7 cellular contexts compared by ENCODE assay signal in genomic region chr15:64265199-64265598, GRCh38.
DNase-seq lines count a peak whose midpoint lies in the region; ATAC-seq lines count a peak whose summit lies in the region.
"Not testable (repeated sequence)": the region's sequence is repeated elsewhere in the genome, so short reads cannot be mapped to it uniquely, and the experiment has no call there.

No MANE protein-coding gene starts in this region.

- in situ Hi-C loops in GM23248 (cut with MboI), result not testable (repeated sequence)

- H3K9me2 ChIP-seq in GM23248 (ENCODE audit: insufficient read depth), result not testable (repeated sequence)

- not testable (repeated sequence) for H3K9me3 ChIP-seq in GM23248 (ENCODE audit: low read depth)

- H3K27ac ChIP-seq in GM23248, result not testable (repeated sequence)

- peaks cover 29% of the 10 kb centered on the region for H3K4me1 Mint-ChIP-seq in activated CD4-positive, alpha-beta T cell treated with anti-CD3 and anti-CD28 coated beads, Interleukin-2, amount 10 ng/mL, durations not matched to agents 24 days and 14 days
- peaks cover 40% of the 10 kb centered on the region for H3K4me1 Mint-ChIP-seq in activated T-helper 1 cell treated with anti-CD3 and anti-CD28 coated beads, Interleukin-12 subunit alpha, Interleukin-12 subunit beta, Interleukin-2, Interleukin-4 antibody, amounts not matched to agents 30 ng/mL and 10 ng/mL and 1 ng/mL, durations not matched to agents 14 hours and 24 hours and 36 hours (ENCODE audit: low read depth)
- H3K4me1 Mint-ChIP-seq in activated naive CD8-positive, alpha-beta T cell (ENCODE audit: low read depth), result peaks cover 52% of the 10 kb centered on the region
- peaks cover 35% of the 10 kb centered on the region for H3K4me1 Mint-ChIP-seq in central memory CD8-positive, alpha-beta T cell
- peaks cover 25 to 34% of the 10 kb centered on the region in 2 donors for H3K4me1 Mint-ChIP-seq in natural killer cell treated with Interleukin-12 subunit alpha and Interleukin-12 subunit beta and Interleukin-15 and Interleukin-18, amount 100 ng/mL, for 72 hours (ENCODE audit: low read depth in 2 of 2)
- H3K4me1 Mint-ChIP-seq in stimulated activated naive B cell treated with anti-CD40 and anti-IgM and Interleukin-4, amounts not matched to agents 10 μg/mL and 1 μg/mL and 100 μg/mL, for 72 hours, result peaks cover 16 to 30% of the 10 kb centered on the region in 2 donors

- H3F3A ChIP-seq in GM23248 (ENCODE audit: insufficient read depth), result not testable (repeated sequence)

- 40 to 73% methylated on average over 1 of the region's 1 CpG for WGBS in GM23248 (ENCODE audit: low coverage in 1 of 2, low lambda C conversion rate in 2 of 2, missing lambda C conversion rate in 2 of 2), 2 experiments

- H3K27me3 Mint-ChIP-seq in activated CD4-positive, alpha-beta T cell treated with anti-CD3 and anti-CD28 coated beads, Interleukin-2, amount 10 ng/mL, durations not matched to agents 24 days and 14 days; activated T-helper 1 cell treated with anti-CD3 and anti-CD28 coated beads, Interleukin-12 subunit alpha, Interleukin-12 subunit beta, Interleukin-2, Interleukin-4 antibody, amounts not matched to agents 30 ng/mL and 10 ng/mL and 1 ng/mL, durations not matched to agents 14 hours and 24 hours and 36 hours (ENCODE audit: insufficient read depth); activated naive CD8-positive, alpha-beta T cell; central memory CD8-positive, alpha-beta T cell; natural killer cell treated with Interleukin-12 subunit alpha and Interleukin-12 subunit beta and Interleukin-15 and Interleukin-18, amount 100 ng/mL, for 72 hours; stimulated activated naive B cell treated with anti-CD40 and anti-IgM and Interleukin-4, amounts not matched to agents 10 μg/mL and 1 μg/mL and 100 μg/mL, for 72 hours: not testable (repeated sequence)

- H2AFZ ChIP-seq in GM23248, result not testable (repeated sequence)

- peak overlapping the region; percentile 9 for H3K4me3 Mint-ChIP-seq in activated CD4-positive, alpha-beta T cell treated with anti-CD3 and anti-CD28 coated beads, Interleukin-2, amount 10 ng/mL, durations not matched to agents 24 days and 14 days
- peak overlapping the region; percentile 51 for H3K4me3 Mint-ChIP-seq in activated T-helper 1 cell treated with anti-CD3 and anti-CD28 coated beads, Interleukin-12 subunit alpha, Interleukin-12 subunit beta, Interleukin-2, Interleukin-4 antibody, amounts not matched to agents 30 ng/mL and 10 ng/mL and 1 ng/mL, durations not matched to agents 14 hours and 24 hours and 36 hours
- peak overlapping the region; percentile 22 for H3K4me3 Mint-ChIP-seq in activated naive CD8-positive, alpha-beta T cell
- H3K4me3 Mint-ChIP-seq in central memory CD8-positive, alpha-beta T cell; stimulated activated naive B cell treated with anti-CD40 and anti-IgM and Interleukin-4, amounts not matched to agents 10 μg/mL and 1 μg/mL and 100 μg/mL, for 72 hours: not testable (repeated sequence)
- peak overlapping the region; percentile 6 for H3K4me3 Mint-ChIP-seq in natural killer cell treated with Interleukin-12 subunit alpha and Interleukin-12 subunit beta and Interleukin-15 and Interleukin-18, amount 100 ng/mL, for 72 hours

- not testable (repeated sequence) for H3K36me3 ChIP-seq in GM23248 (ENCODE audit: low read depth)

- H3K27me3 ChIP-seq in GM23248 (replicated peaks; ENCODE audit: insufficient read depth), result not testable (repeated sequence)

- not testable (repeated sequence) for H3K4me1 ChIP-seq in GM23248 (ENCODE audit: insufficient read depth)

- ATAC-seq in central memory CD8-positive, alpha-beta T cell (replicated peaks; ENCODE audit: extremely low read depth, poor library complexity, severe bottlenecking); natural killer cell treated with Interleukin-12 subunit alpha and Interleukin-12 subunit beta and Interleukin-15 and Interleukin-18, amount 100 ng/mL, for 72 hours; stimulated activated naive B cell treated with anti-CD40 and anti-IgM and Interleukin-4, amounts not matched to agents 10 μg/mL and 1 μg/mL and 100 μg/mL, for 72 hours (replicated peaks): not testable (repeated sequence)

- not testable (repeated sequence) for H3K4me3 ChIP-seq in GM23248

- not testable (repeated sequence) for H3K9ac ChIP-seq in GM23248

- DNase-seq in GM23248, result peak; percentile 34
- DNase-seq in activated CD4-positive, alpha-beta T cell treated with anti-CD3 and anti-CD28 coated beads, Interleukin-2, amount 10 ng/mL, durations not matched to agents 24 days and 14 days; activated T-helper 1 cell treated with anti-CD3 and anti-CD28 coated beads, Interleukin-12 subunit alpha, Interleukin-12 subunit beta, Interleukin-2, Interleukin-4 antibody, amounts not matched to agents 30 ng/mL and 10 ng/mL and 1 ng/mL, durations not matched to agents 14 hours and 24 hours and 36 hours (ENCODE audit: low spot score); central memory CD8-positive, alpha-beta T cell (ENCODE audit: low spot score in 2 of 2); natural killer cell treated with Interleukin-12 subunit alpha and Interleukin-12 subunit beta and Interleukin-15 and Interleukin-18, amount 100 ng/mL, for 72 hours (ENCODE audit: low spot score); stimulated activated naive B cell treated with anti-CD40 and anti-IgM and Interleukin-4, amounts not matched to agents 10 μg/mL and 1 μg/mL and 100 μg/mL, for 72 hours: not testable (repeated sequence)

- peak overlapping the region; percentile 68 for H3K27ac Mint-ChIP-seq in activated CD4-positive, alpha-beta T cell treated with anti-CD3 and anti-CD28 coated beads, Interleukin-2, amount 10 ng/mL, durations not matched to agents 24 days and 14 days
- peak overlapping the region; percentile 65 for H3K27ac Mint-ChIP-seq in activated T-helper 1 cell treated with anti-CD3 and anti-CD28 coated beads, Interleukin-12 subunit alpha, Interleukin-12 subunit beta, Interleukin-2, Interleukin-4 antibody, amounts not matched to agents 30 ng/mL and 10 ng/mL and 1 ng/mL, durations not matched to agents 14 hours and 24 hours and 36 hours
- peak overlapping the region; percentile 83 for H3K27ac Mint-ChIP-seq in activated naive CD8-positive, alpha-beta T cell
- peak overlapping the region; percentile 36 for H3K27ac Mint-ChIP-seq in central memory CD8-positive, alpha-beta T cell (ENCODE audit: low read depth)
- not testable (repeated sequence) for H3K27ac Mint-ChIP-seq in natural killer cell treated with Interleukin-12 subunit alpha and Interleukin-12 subunit beta and Interleukin-15 and Interleukin-18, amount 100 ng/mL, for 72 hours
- H3K27ac Mint-ChIP-seq in stimulated activated naive B cell treated with anti-CD40 and anti-IgM and Interleukin-4, amounts not matched to agents 10 μg/mL and 1 μg/mL and 100 μg/mL, for 72 hours, result peak overlapping the region; percentile 27

- peaks cover 24% of the 10 kb centered on the region for H3K9me3 Mint-ChIP-seq in activated CD4-positive, alpha-beta T cell treated with anti-CD3 and anti-CD28 coated beads, Interleukin-2, amount 10 ng/mL, durations not matched to agents 24 days and 14 days
- H3K9me3 Mint-ChIP-seq in activated T-helper 1 cell treated with anti-CD3 and anti-CD28 coated beads, Interleukin-12 subunit alpha, Interleukin-12 subunit beta, Interleukin-2, Interleukin-4 antibody, amounts not matched to agents 30 ng/mL and 10 ng/mL and 1 ng/mL, durations not matched to agents 14 hours and 24 hours and 36 hours, result peaks cover 32% of the 10 kb centered on the region
- H3K9me3 Mint-ChIP-seq in activated naive CD8-positive, alpha-beta T cell (ENCODE audit: low read depth), result peaks cover 12% of the 10 kb centered on the region
- not testable (repeated sequence) for H3K9me3 Mint-ChIP-seq in central memory CD8-positive, alpha-beta T cell; natural killer cell treated with Interleukin-12 subunit alpha and Interleukin-12 subunit beta and Interleukin-15 and Interleukin-18, amount 100 ng/mL, for 72 hours
- peaks cover 13 to 14% of the 10 kb centered on the region in 2 donors for H3K9me3 Mint-ChIP-seq in stimulated activated naive B cell treated with anti-CD40 and anti-IgM and Interleukin-4, amounts not matched to agents 10 μg/mL and 1 μg/mL and 100 μg/mL, for 72 hours

- peaks cover 46% of the 10 kb centered on the region for H3K36me3 Mint-ChIP-seq in activated CD4-positive, alpha-beta T cell treated with anti-CD3 and anti-CD28 coated beads, Interleukin-2, amount 10 ng/mL, durations not matched to agents 24 days and 14 days (ENCODE audit: low read depth)
- peaks cover 41% of the 10 kb centered on the region for H3K36me3 Mint-ChIP-seq in activated T-helper 1 cell treated with anti-CD3 and anti-CD28 coated beads, Interleukin-12 subunit alpha, Interleukin-12 subunit beta, Interleukin-2, Interleukin-4 antibody, amounts not matched to agents 30 ng/mL and 10 ng/mL and 1 ng/mL, durations not matched to agents 14 hours and 24 hours and 36 hours (ENCODE audit: low read depth)
- H3K36me3 Mint-ChIP-seq in activated naive CD8-positive, alpha-beta T cell, result peaks cover 36% of the 10 kb centered on the region
- not testable (repeated sequence) for H3K36me3 Mint-ChIP-seq in central memory CD8-positive, alpha-beta T cell (ENCODE audit: insufficient read depth)
- peaks cover 16% of the 10 kb centered on the region for H3K36me3 Mint-ChIP-seq in natural killer cell treated with Interleukin-12 subunit alpha and Interleukin-12 subunit beta and Interleukin-15 and Interleukin-18, amount 100 ng/mL, for 72 hours
- H3K36me3 Mint-ChIP-seq in stimulated activated naive B cell treated with anti-CD40 and anti-IgM and Interleukin-4, amounts not matched to agents 10 μg/mL and 1 μg/mL and 100 μg/mL, for 72 hours, result peaks cover 31 to 46% of the 10 kb centered on the region in 2 donors

- not testable (repeated sequence) for H4K20me1 ChIP-seq in GM23248 (ENCODE audit: insufficient read depth)

- H3K79me2 ChIP-seq in GM23248 (ENCODE audit: insufficient read depth), result peaks cover 100% of the 10 kb centered on the region

- intact Hi-C loops in activated CD4-positive, alpha-beta T cell treated with anti-CD3 and anti-CD28 coated beads, Interleukin-2, amount 10 ng/mL, durations not matched to agents 24 days and 14 days (cut with micrococcal nuclease), result loop anchor here (1.0 kb wide), 1 partner anchor 19 kb away; no protein-coding TSS in a partner anchor
- intact Hi-C loops in activated T-helper 1 cell treated with anti-CD3 and anti-CD28 coated beads, Interleukin-12 subunit alpha, Interleukin-12 subunit beta, Interleukin-2, Interleukin-4 antibody, amounts not matched to agents 30 ng/mL and 10 ng/mL and 1 ng/mL, durations not matched to agents 14 hours and 24 hours and 36 hours (cut with micrococcal nuclease), result loop anchor here (1.0 to 5.0 kb wide), 2 partner anchors 17 to 43 kb away; no protein-coding TSS in a partner anchor

- not testable (repeated sequence) for H3K4me2 ChIP-seq in GM23248 (ENCODE audit: unreplicated experiment)
